8 cellular contexts compared by ENCODE assay signal in genomic region chr15:92903956-92904831, GRCh38. TPM values are rescaled to one million over a fixed set of nuclear protein-coding genes. Genes with fewer than 3 reads are reported as not detected.
DNase-seq lines count a peak whose midpoint lies in the region; ATAC-seq and TF ChIP-seq lines count a peak whose summit lies in the region.

No MANE protein-coding gene starts in this region.

- no peak overlapping the region for H2AFZ ChIP-seq in hepatocyte

- intact Hi-C loops in aorta (cut with DNase I), result loop anchor here (1.0 to 5.0 kb wide), 3 partner anchors 21 to 97 kb away; no protein-coding TSS in a partner anchor

- under 1% methylated on average over 46 of the region's 50 CpGs for WGBS in hepatocyte (ENCODE audit: low lambda C conversion rate, missing lambda C conversion rate)
- 0% methylated on average over 47 to 50 of the region's 50 CpGs for WGBS in aorta, 2 donors

- peak overlapping the region; percentile 84 for H3K4me2 ChIP-seq in hepatocyte

- H3K9me3 ChIP-seq in hepatocyte (ENCODE audit: low read depth) (no peaks in the 10 kb centered on the region), aorta (ENCODE audit: control insufficient read depth, low read length) (no peaks in the 10 kb centered on the region)

- TF ChIP-seq CTCF in astrocyte of the cerebellum (IDR thresholded peaks at IDR 0.05; ENCODE audit: low read depth, low read length, missing control alignments) (no peak), hepatocyte (IDR thresholded peaks at IDR 0.05; ENCODE audit: poor library complexity) (no peak)

- peaks cover 90% of the 10 kb centered on the region for H3K79me2 ChIP-seq in hepatocyte

- no peaks in the 10 kb centered on the region for H3K36me3 ChIP-seq in hepatocyte (replicated peaks; ENCODE audit: insufficient read depth, low read depth)
- H3K36me3 ChIP-seq in rectal smooth muscle tissue (ENCODE audit: control insufficient read depth, insufficient read depth, low read length), result peaks cover 6% of the 10 kb centered on the region
- no peaks in the 10 kb centered on the region for H3K36me3 ChIP-seq in aorta (ENCODE audit: control insufficient read depth in 1 of 2, insufficient read depth in 2 of 2, low read length in 1 of 2)

- peaks cover 43% of the 10 kb centered on the region for H3K4me1 ChIP-seq in hepatocyte (ENCODE audit: insufficient read depth)
- H3K4me1 ChIP-seq in rectal smooth muscle tissue (ENCODE audit: control insufficient read depth, insufficient read depth, low read length), result peaks cover 52% of the 10 kb centered on the region
- H3K4me1 ChIP-seq in aorta (ENCODE audit: control insufficient read depth in 1 of 2, insufficient read depth in 2 of 2, low read length in 2 of 2), result peaks cover 0 to 5% of the 10 kb centered on the region in 2 donors

- peak overlapping the region; percentile 89 for H3K9ac ChIP-seq in rectal smooth muscle tissue (ENCODE audit: low read length)

- H3K9me2 ChIP-seq in hepatocyte (replicated peaks; ENCODE audit: insufficient read depth), result no peaks in the 10 kb centered on the region

- peaks cover 27% of the 10 kb centered on the region for H4K20me1 ChIP-seq in hepatocyte (ENCODE audit: insufficient read depth, poor library complexity, severe bottlenecking)

- DNase-seq in NCI-H2029 (lab: John Stamatoyannopoulos, UW), result peak; percentile 97
- peak; percentile 98 for DNase-seq in T-helper 9 cell
- DNase-seq in astrocyte of the cerebellum (ENCODE audit: low read depth), result peak; percentile 95
- peak; percentile 99 for DNase-seq in hepatocyte (ENCODE audit: low spot score)
- DNase-seq in aorta, result peak; percentile 98 to 100

- peak overlapping the region; percentile 74 for H3K4me3 ChIP-seq in astrocyte of the cerebellum (ENCODE audit: low read depth, low read length)
- peak overlapping the region; percentile 50 for H3K4me3 ChIP-seq in hepatocyte
- H3K4me3 ChIP-seq in rectal smooth muscle tissue (ENCODE audit: low read length), result peak overlapping the region; percentile 97
- H3K4me3 ChIP-seq in aorta (ENCODE audit: low read length in 2 of 2), result peak overlapping the region; percentile 65 to 92

- H3K27ac ChIP-seq in hepatocyte (peak overlapping the region; percentile 99), rectal smooth muscle tissue (ENCODE audit: low read depth, low read length) (peak overlapping the region; percentile 99), aorta (ENCODE audit: low read depth in 1 of 2, low read length in 2 of 2) (peak overlapping the region; percentile 92 to 100)

- ATAC-seq in GM18508 (IDR thresholded peaks at IDR 0.05; ENCODE audit: insufficient read depth, unreplicated experiment) (peak; percentile 48), HG02981 (IDR thresholded peaks at IDR 0.05; ENCODE audit: unreplicated experiment) (peak; percentile 82), aorta (ENCODE audit: low FRiP score) (peak; percentile 97)

- in situ Hi-C loops in astrocyte of the cerebellum (cut with HindIII; ENCODE audit: low sequenced_read_pairs), result no loop called here

- H3K27me3 ChIP-seq in hepatocyte (no peaks in the 10 kb centered on the region), rectal smooth muscle tissue (ENCODE audit: control insufficient read depth, insufficient read depth, low read length) (no peaks in the 10 kb centered on the region), aorta (ENCODE audit: control insufficient read depth in 1 of 2, insufficient read depth in 2 of 2, low read length in 1 of 2) (peaks cover 0 to 1% of the 10 kb centered on the region in 2 donors)

RNA-seq across cellular contexts. Expression of gene CHD2, which starts 4.1 kb away (rescaled TPM):
- total RNA-seq in hepatocyte (101 and 133 TPM in 2 replicates), aorta (100 to 1,000 TPM; 120 to 144 TPM)
- polyA plus RNA-seq in hepatocyte (49.3 and 68.3 TPM in 2 replicates), aorta (10 to 100 TPM; 38.0 to 42.6 TPM)

Comparison
In these comparisons a context has a peak if more than half of its experiments do, and no peak if none do; other contexts are left out.
1. Peak in every context shown above with its lines: DNase-seq, ATAC-seq, H3K4me3 ChIP-seq and H3K27ac ChIP-seq.